9 cellular contexts compared by ENCODE assay signal in the genomic region with DNA sequence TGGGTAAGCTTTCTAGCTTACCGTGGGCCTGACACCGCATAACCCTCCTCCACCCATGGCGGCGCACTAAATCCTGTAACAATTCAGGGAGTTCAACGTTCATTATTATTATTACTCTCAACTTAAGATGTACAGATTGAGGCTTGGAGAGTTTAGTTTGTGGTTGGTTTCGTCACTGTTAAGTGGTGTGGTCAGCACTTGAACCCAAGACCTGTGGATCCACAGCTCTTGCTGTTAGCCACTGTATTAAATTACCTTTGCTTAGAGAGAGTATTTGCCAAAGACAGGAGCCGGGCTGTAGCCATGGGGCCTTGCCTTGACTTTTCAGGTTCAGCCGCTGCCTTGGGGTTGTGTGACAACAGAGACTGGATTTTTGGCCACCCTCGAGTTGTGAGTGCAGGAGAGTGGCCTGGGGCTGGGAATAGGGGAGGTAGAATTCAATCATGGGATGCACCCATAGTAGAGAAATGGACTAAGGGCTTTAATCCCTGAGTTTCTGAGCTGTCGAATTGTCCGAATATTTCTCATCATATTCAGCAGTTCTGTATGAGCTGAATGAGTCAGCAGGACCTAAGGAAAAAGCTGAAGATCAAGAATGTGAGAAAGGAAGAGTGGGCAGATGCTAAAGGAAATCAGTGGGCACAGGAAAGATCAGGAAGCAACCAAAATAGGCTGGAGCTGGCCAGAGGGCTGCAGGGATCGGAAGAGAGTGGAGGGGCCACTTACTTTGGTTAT. TPM values are rescaled to one million over a fixed set of nuclear protein-coding genes. Genes with fewer than 3 reads are reported as not detected.
DNase-seq lines count a peak whose midpoint lies in the region; ATAC-seq and TF ChIP-seq lines count a peak whose summit lies in the region.
"Had no signal": no experiment of that assay in that cellular context is flagged by ENCODE, and none has a peak within 500 bp of the region (broad histone marks: within the 10 kb centered on the region; RNA-seq: fewer than 3 reads in every experiment).

No MANE protein-coding gene starts in this region.

- TF ChIP-seq CTCF in natural killer cell (IDR thresholded peaks at IDR 0.05) (no peak), OCI-LY7 (conservative IDR thresholded peaks at IDR 0.05; ENCODE audit: low read length) (no peak)

- CTCF ChIA-PET in OCI-LY7 (lab: Charles Lee; ENCODE audit: unreplicated experiment): no interaction called here

- DNase-seq in natural killer cell (no peak), astrocyte of the hippocampus (ENCODE audit: low read depth, low spot score) (peak; percentile 68), kidney tubule cell (ENCODE audit: low spot score) (peak; percentile 83), aorta (no peak), OCI-LY7 (ENCODE audit: low spot score) (no peak)
- DNase-seq in natural killer cell treated with Interleukin-12 subunit alpha and Interleukin-12 subunit beta and Interleukin-15 and Interleukin-18, amount 100 ng/mL, for 72 hours (ENCODE audit: low spot score): no peak
- DNase-seq: C1 segment of cervical spinal cord had no signal

- H3K4me1 ChIP-seq in aorta (ENCODE audit: control insufficient read depth in 1 of 2, insufficient read depth in 2 of 2, low read length in 2 of 2): peaks cover 0 to 7% of the 10 kb centered on the region in 2 donors
- H3K4me1 ChIP-seq in OCI-LY7 (ENCODE audit: insufficient read depth, low read length, poor library complexity, severe bottlenecking): no peaks in the 10 kb centered on the region

- ATAC-seq in natural killer cell (no peak), aorta (ENCODE audit: low FRiP score) (peak; percentile 20), GM21576 (IDR thresholded peaks at IDR 0.05; ENCODE audit: unreplicated experiment) (no peak), GM18909 (IDR thresholded peaks at IDR 0.05; ENCODE audit: poor library complexity, unreplicated experiment) (no peak)
- no peak for ATAC-seq in natural killer cell treated with Interleukin-12 subunit alpha and Interleukin-12 subunit beta and Interleukin-15 and Interleukin-18, amount 100 ng/mL, for 72 hours

- 40 to 41% methylated on average over 12 of the region's 12 CpGs for WGBS in aorta, 2 donors

- no peaks in the 10 kb centered on the region for H3K9me3 ChIP-seq in aorta (ENCODE audit: control insufficient read depth, low read length)
- no peaks in the 10 kb centered on the region for H3K9me3 ChIP-seq in OCI-LY7 (ENCODE audit: low read length)

- no peaks in the 10 kb centered on the region for H3K9me3 Mint-ChIP-seq in natural killer cell
- no peaks in the 10 kb centered on the region for H3K9me3 Mint-ChIP-seq in natural killer cell treated with Interleukin-12 subunit alpha and Interleukin-12 subunit beta and Interleukin-15 and Interleukin-18, amount 100 ng/mL, for 72 hours

- no peak overlapping the region for H3K4me2 ChIP-seq in OCI-LY7 (ENCODE audit: low read length)

- H4K20me1 ChIP-seq in OCI-LY7 (ENCODE audit: insufficient read depth, low read length): no peaks in the 10 kb centered on the region

- intact Hi-C loops in natural killer cell (cut with micrococcal nuclease): no loop called here
- intact Hi-C loops in aorta (cut with DNase I): loop anchor here in 1 of 2 donors (5.0 kb wide), 1 partner anchor 37 kb away; no protein-coding TSS in a partner anchor
- intact Hi-C loops in OCI-LY7 (cut with micrococcal nuclease; ENCODE audit: unreplicated experiment): no loop called here

- H3K27me3 ChIP-seq in aorta (ENCODE audit: control insufficient read depth in 1 of 2, insufficient read depth in 2 of 2, low read length in 1 of 2): no peaks in the 10 kb centered on the region

- no peaks in the 10 kb centered on the region for H3K36me3 ChIP-seq in aorta (ENCODE audit: control insufficient read depth in 1 of 2, insufficient read depth in 2 of 2, low read length in 1 of 2)
- no peaks in the 10 kb centered on the region for H3K36me3 ChIP-seq in OCI-LY7 (ENCODE audit: insufficient read depth, low read length)

- no peak overlapping the region for H2AFZ ChIP-seq in OCI-LY7 (ENCODE audit: low read length)

- H3K79me2 ChIP-seq in OCI-LY7 (ENCODE audit: insufficient read depth, low read depth, low read length): no peaks in the 10 kb centered on the region

- H3K27me3 Mint-ChIP-seq in natural killer cell (ENCODE audit: low read depth in 2 of 2): no peaks in the 10 kb centered on the region
- no peaks in the 10 kb centered on the region for H3K27me3 Mint-ChIP-seq in natural killer cell treated with Interleukin-12 subunit alpha and Interleukin-12 subunit beta and Interleukin-15 and Interleukin-18, amount 100 ng/mL, for 72 hours

- POLR2A ChIA-PET in OCI-LY7 (lab: Charles Lee): interaction anchor here (1.6 kb wide), 1 partner anchor 14 kb away, joined by 4 read pairs; no protein-coding TSS in a partner anchor

- no peak overlapping the region for H3K4me3 Mint-ChIP-seq in natural killer cell
- no peak overlapping the region for H3K4me3 Mint-ChIP-seq in natural killer cell treated with Interleukin-12 subunit alpha and Interleukin-12 subunit beta and Interleukin-15 and Interleukin-18, amount 100 ng/mL, for 72 hours

- peak overlapping the region; percentile 1 to 24 for H3K27ac Mint-ChIP-seq in natural killer cell
- H3K27ac Mint-ChIP-seq in natural killer cell treated with Interleukin-12 subunit alpha and Interleukin-12 subunit beta and Interleukin-15 and Interleukin-18, amount 100 ng/mL, for 72 hours: no peak overlapping the region

- no peak overlapping the region for H3K4me3 ChIP-seq in aorta (ENCODE audit: low read length in 2 of 2)
- H3K4me3 ChIP-seq in OCI-LY7 (ENCODE audit: low read depth, low read length, poor library complexity, severe bottlenecking): no peak overlapping the region

- peaks cover 29 to 50% of the 10 kb centered on the region in 2 donors for H3K4me1 Mint-ChIP-seq in natural killer cell
- peaks cover 36 to 40% of the 10 kb centered on the region in 2 donors for H3K4me1 Mint-ChIP-seq in natural killer cell treated with Interleukin-12 subunit alpha and Interleukin-12 subunit beta and Interleukin-15 and Interleukin-18, amount 100 ng/mL, for 72 hours (ENCODE audit: low read depth in 2 of 2)

- H3K27ac ChIP-seq in aorta (ENCODE audit: low read depth in 1 of 2, low read length in 2 of 2) (peak overlapping the region; percentile 31 to 95), OCI-LY7 (ENCODE audit: low read depth, low read length, poor library complexity, severe bottlenecking) (no peak overlapping the region)

- no peaks in the 10 kb centered on the region for H3K9me2 ChIP-seq in OCI-LY7 (ENCODE audit: insufficient read depth, low read length)

- BruUV-seq in OCI-LY7 (replicated peaks; lab: Mats Ljungman, UMichigan): no TSS peak

- H3K36me3 Mint-ChIP-seq in natural killer cell: no peaks in the 10 kb centered on the region
- H3K36me3 Mint-ChIP-seq in natural killer cell treated with Interleukin-12 subunit alpha and Interleukin-12 subunit beta and Interleukin-15 and Interleukin-18, amount 100 ng/mL, for 72 hours: peaks cover 1% of the 10 kb centered on the region

RNA-seq across cellular contexts. Expression of a gene that starts 44.6 kb away (rescaled TPM):
- total RNA-seq in natural killer cell: 100 to 1,000 TPM in 1 of 3 donors, 10 to 100 TPM in 2; 93.2 to 110 (median 93.9) TPM
- 10 to 100 TPM; 73.4 to 75.8 TPM for total RNA-seq in natural killer cell treated with Interleukin-12 subunit alpha and Interleukin-12 subunit beta and Interleukin-15 and Interleukin-18, amount 100 ng/mL, for 72 hours
- 10 to 100 TPM; 44.5 to 52.3 TPM for total RNA-seq in aorta
- polyA plus RNA-seq in aorta: 10 to 100 TPM; 16.4 to 25.9 TPM
- 35.5 and 35.9 TPM in 2 replicates for total RNA-seq in OCI-LY7 (2014; rRNA removed; shearing (Covaris generic))
- total RNA-seq in OCI-LY7 (2022): 54.9 and 59.4 TPM in 2 replicates

RNA-seq across cellular contexts. Expression of a gene that starts 50.1 kb away (rescaled TPM):
- 10 to 100 TPM; 41.7 to 52.2 (median 48.6) TPM for total RNA-seq in natural killer cell
- 10 to 100 TPM; 34.4 to 71.4 TPM for total RNA-seq in natural killer cell treated with Interleukin-12 subunit alpha and Interleukin-12 subunit beta and Interleukin-15 and Interleukin-18, amount 100 ng/mL, for 72 hours
- 10 to 100 TPM; 33.6 to 50.5 TPM for total RNA-seq in aorta
- polyA plus RNA-seq in aorta: 1 to 10 TPM; 4.4 to 7.7 TPM
- total RNA-seq in OCI-LY7 (2014; rRNA removed; shearing (Covaris generic)): 8.6 and 11.0 TPM in 2 replicates
- total RNA-seq in OCI-LY7 (2022): 12.4 and 15.5 TPM in 2 replicates

Comparison
In these comparisons a context has a peak if more than half of its experiments do, and no peak if none do; other contexts are left out.
1. H3K27ac Mint-ChIP-seq: peak in natural killer cell (2 of 2); none in natural killer cell treated with Interleukin-12 subunit alpha and Interleukin-12 subunit beta and Interleukin-15 and Interleukin-18, amount 100 ng/mL, for 72 hours (0 of 2).
2. DNase-seq: peak in astrocyte of the hippocampus (single experiment) and kidney tubule cell (single experiment); none in natural killer cell (single experiment), natural killer cell treated with Interleukin-12 subunit alpha and Interleukin-12 subunit beta and Interleukin-15 and Interleukin-18, amount 100 ng/mL, for 72 hours (single experiment), aorta (0 of 2) and OCI-LY7 (single experiment).